10 cellular contexts compared by ENCODE assay signal in genomic region chr13:48446454-48446853, GRCh38. TPM values are rescaled to one million over a fixed set of nuclear protein-coding genes. Genes with fewer than 3 reads are reported as not detected.
DNase-seq lines count a peak whose midpoint lies in the region; ATAC-seq and TF ChIP-seq lines count a peak whose summit lies in the region.
"Had no signal": no experiment of that assay in that cellular context is flagged by ENCODE, and none has a peak within 500 bp of the region (broad histone marks: within the 10 kb centered on the region; RNA-seq: fewer than 3 reads in every experiment).

No MANE protein-coding gene starts in this region.

- H3K4me3 ChIP-seq in psoas muscle = no peak overlapping the region

- no peaks in the 10 kb centered on the region for H3K36me3 ChIP-seq in psoas muscle (ENCODE audit: insufficient read depth in 1 of 2, low read depth in 1 of 2)

- TF ChIP-seq CTCF in psoas muscle (IDR thresholded peaks at IDR 0.05) = no peak

- H3K9me3 ChIP-seq in psoas muscle = peaks cover 10% of the 10 kb centered on the region

- peak overlapping the region; percentile 26 for H3K27ac ChIP-seq in psoas muscle

- intact Hi-C loops in psoas muscle (cut with DNase I) = no loop called here

- ATAC-seq in psoas muscle (peak in 2 of 4 donors; percentile 23 to 42), GM18870 (IDR thresholded peaks at IDR 0.05; ENCODE audit: unreplicated experiment) (no peak), HG03571 (IDR thresholded peaks at IDR 0.05; ENCODE audit: unreplicated experiment) (no peak)

- DNase-seq in GDM1 (lab: John Stamatoyannopoulos, UW) (peak; percentile 17), MV-4-11 (lab: John Stamatoyannopoulos, UW) (peak; percentile 65), dedifferentiated amniotic fluid mesenchymal stem cell (ENCODE audit: extremely low spot score) (peak; percentile 35), psoas muscle (no peak), midbrain (lab: John Stamatoyannopoulos, UW) (no peak)
- DNase-seq in activated CD4-positive, CD25-positive, alpha-beta regulatory T cell (lab: John Stamatoyannopoulos, UW) = no peak
- DNase-seq: activated CD8-positive, alpha-beta memory T cell treated with anti-CD3 and anti-CD28 coated beads, Interleukin-2, amount 50 U/mL, for 4 hours; NCI-H526 had no signal

- WGBS in psoas muscle, 3 donors = 95 to 100% (median 98%) methylated on average over 1 of the region's 1 CpG

- no peaks in the 10 kb centered on the region for H3K27me3 ChIP-seq in psoas muscle (ENCODE audit: insufficient read depth in 3 of 3, low read length in 2 of 3)

- H3K4me1 ChIP-seq in psoas muscle = peaks cover 3% of the 10 kb centered on the region

RNA-seq across cellular contexts. Expression of gene LPAR6, which starts 33.5 kb away (rescaled TPM):
- 10 to 100 TPM in 1 of 4 donors, 1 to 10 TPM in 3; 4.1 to 11.0 (median 6.6) TPM for total RNA-seq in psoas muscle
- polyA plus RNA-seq in psoas muscle = 1 to 10 TPM; 5.3 to 7.5 (median 5.8) TPM

Comparison
In these comparisons a context has a peak if more than half of its experiments do, and no peak if none do; other contexts are left out.
1. DNase-seq: peak in GDM1 (single experiment), MV-4-11 (single experiment) and dedifferentiated amniotic fluid mesenchymal stem cell (single experiment); none in psoas muscle (0 of 2), activated CD4-positive, CD25-positive, alpha-beta regulatory T cell (0 of 4) and midbrain (single experiment).